ENCODE assay signal across 9 cellular contexts in genomic region chr22:46081036-46081830, GRCh38.
A peak's percentile ranks its signal among the peaks of the same experiment; 100 is the strongest.
DNase-seq lines count a peak whose midpoint lies in the region; ATAC-seq and TF ChIP-seq lines count a peak whose summit lies in the region.
"Had no signal": no experiment of that assay in that cellular context is flagged by ENCODE, and none has a peak within 500 bp of the region (broad histone marks: within the 10 kb centered on the region; RNA-seq: fewer than 3 reads in every experiment).

No MANE protein-coding gene starts in this region.

- H3K9ac ChIP-seq in PC-3 (ENCODE audit: low read length): peak overlapping the region; percentile 99
- H3K9ac ChIP-seq in duodenal mucosa (ENCODE audit: low read depth in 1 of 2, low read length in 2 of 2): peak overlapping the region; percentile 48 to 52

- peak overlapping the region; percentile 94 for H3K4me3 ChIP-seq in PC-3 (ENCODE audit: low read length)
- peak overlapping the region; percentile 44 to 48 for H3K4me3 ChIP-seq in duodenal mucosa (ENCODE audit: low read depth in 1 of 2, low read length in 2 of 2)
- H3K4me3 ChIP-seq in lower lobe of right lung: peak overlapping the region; percentile 93
- peak overlapping the region; percentile 85 to 90 for H3K4me3 ChIP-seq in tibial artery

- H3K9me3 Mint-ChIP-seq in stimulated activated effector memory CD8-positive, alpha-beta T cell treated with anti-CD3 and anti-CD28 coated beads, Interleukin-12 subunit alpha, Interleukin-12 subunit beta, amount 100 ng/mL, for 72 hours: no peaks in the 10 kb centered on the region
- H3K9me3 Mint-ChIP-seq: activated T-helper 2 cell treated with anti-CD3 and anti-CD28 coated beads, Interferon-gamma antibody, Interleukin-2, Interleukin-4, amounts not matched to agents 10 μg/mL and 5 μg/mL and 100 μg/mL, durations not matched to agents 14 hours and 24 hours and 36 hours had no signal

- H3K4me3 Mint-ChIP-seq in stimulated activated effector memory CD8-positive, alpha-beta T cell treated with anti-CD3 and anti-CD28 coated beads, Interleukin-12 subunit alpha, Interleukin-12 subunit beta, amount 100 ng/mL, for 72 hours: no peak overlapping the region

- H2AFZ ChIP-seq in PC-3 (ENCODE audit: low read length): no peak overlapping the region

- H3K27me3 ChIP-seq in PC-3 (ENCODE audit: low read length): no peaks in the 10 kb centered on the region
- no peaks in the 10 kb centered on the region for H3K27me3 ChIP-seq in duodenal mucosa (ENCODE audit: control insufficient read depth in 1 of 2, insufficient read depth in 2 of 2, low read length in 2 of 2)
- H3K27me3 ChIP-seq in lower lobe of right lung (ENCODE audit: low read depth): no peaks in the 10 kb centered on the region
- H3K27me3 ChIP-seq in tibial artery: no peaks in the 10 kb centered on the region

- CTCF ChIA-PET in PC-3 (lab: Charles Lee): interaction anchor here (0.5 kb wide), 1 partner anchor 37 kb away, joined by 3 read pairs; no protein-coding TSS in a partner anchor

- intact Hi-C loops in PC-3 (cut with micrococcal nuclease) (no loop called here), lower lobe of right lung (cut with DNase I) (no loop called here), tibial artery (cut with DNase I; ENCODE audit: low total_unique reads) (no loop called here)

- H3K4me2 ChIP-seq in PC-3 (ENCODE audit: low read length): peak overlapping the region; percentile 100

- H3K36me3 ChIP-seq in PC-3 (ENCODE audit: low read depth, low read length) (peaks cover 31% of the 10 kb centered on the region), duodenal mucosa (ENCODE audit: control insufficient read depth in 1 of 2, insufficient read depth in 2 of 2, low read length in 2 of 2) (peaks cover 0 to 23% of the 10 kb centered on the region in 2 donors), lower lobe of right lung (peaks cover 31% of the 10 kb centered on the region), tibial artery (peaks cover 0 to 3% (median 0%) of the 10 kb centered on the region in 3 donors)

- H3K4me1 Mint-ChIP-seq in stimulated activated effector memory CD8-positive, alpha-beta T cell treated with anti-CD3 and anti-CD28 coated beads, Interleukin-12 subunit alpha, Interleukin-12 subunit beta, amount 100 ng/mL, for 72 hours: peaks cover 6% of the 10 kb centered on the region

- H3K27ac ChIP-seq in PC-3 (ENCODE audit: low read length): peak overlapping the region; percentile 99
- H3K27ac ChIP-seq in duodenal mucosa (ENCODE audit: low read depth, low read length): peak overlapping the region; percentile 84
- H3K27ac ChIP-seq in lower lobe of right lung: peak overlapping the region; percentile 98
- peak overlapping the region; percentile 97 to 99 for H3K27ac ChIP-seq in tibial artery

- no peaks in the 10 kb centered on the region for H4K20me1 ChIP-seq in PC-3 (ENCODE audit: low read length)

- H3K79me2 ChIP-seq in PC-3 (ENCODE audit: low read length): peaks cover 100% of the 10 kb centered on the region

- POLR2A ChIA-PET in PC-3 (lab: Charles Lee; ENCODE audit: unreplicated experiment): interaction anchor here (0.6 to 1.0 kb wide), 2 partner anchors 26 to 74 kb away, joined by 3 to 4 read pairs; no protein-coding TSS in a partner anchor

- ATAC-seq in PC-3 (no peak), lower lobe of right lung (no peak), HG02571 (IDR thresholded peaks at IDR 0.05; ENCODE audit: unreplicated experiment) (no peak)
- ATAC-seq in stimulated activated effector memory CD8-positive, alpha-beta T cell treated with anti-CD3 and anti-CD28 coated beads, Interleukin-12 subunit alpha, Interleukin-12 subunit beta, amount 100 ng/mL, for 72 hours: no peak

- no peaks in the 10 kb centered on the region for H3K9me3 ChIP-seq in PC-3 (ENCODE audit: low read length)
- H3K9me3 ChIP-seq in duodenal mucosa (ENCODE audit: control insufficient read depth in 1 of 2, low read length in 2 of 2): no peaks in the 10 kb centered on the region
- H3K9me3 ChIP-seq in lower lobe of right lung: no peaks in the 10 kb centered on the region
- no peaks in the 10 kb centered on the region for H3K9me3 ChIP-seq in tibial artery

- BruUV-seq in PC-3 (replicated peaks; lab: Mats Ljungman, UMichigan): no TSS peak

- H3K36me3 Mint-ChIP-seq in stimulated activated effector memory CD8-positive, alpha-beta T cell treated with anti-CD3 and anti-CD28 coated beads, Interleukin-12 subunit alpha, Interleukin-12 subunit beta, amount 100 ng/mL, for 72 hours: no peaks in the 10 kb centered on the region

- peaks cover 12% of the 10 kb centered on the region for H3F3A ChIP-seq in PC-3 (ENCODE audit: low read length, unreplicated experiment)

- no peaks in the 10 kb centered on the region for H3K9me2 ChIP-seq in PC-3 (replicated peaks; ENCODE audit: low read length)

- TF ChIP-seq CTCF in PC-3 (conservative IDR thresholded peaks at IDR 0.05; ENCODE audit: low read depth, low read length): no peak
- TF ChIP-seq CTCF in lower lobe of right lung (IDR thresholded peaks at IDR 0.05): no peak
- TF ChIP-seq CTCF in tibial artery (IDR thresholded peaks at IDR 0.05): no peak

- DNase-seq in PC-3 (no peak), lower lobe of right lung (peak; percentile 45), tibial artery (peak; percentile 26 to 70), SKM-1 (lab: John Stamatoyannopoulos, UW; ENCODE audit: unreplicated experiment) (no peak), retina (no peak)
- DNase-seq in stimulated activated effector memory CD8-positive, alpha-beta T cell treated with anti-CD3 and anti-CD28 coated beads, Interleukin-12 subunit alpha, Interleukin-12 subunit beta, amount 100 ng/mL, for 72 hours (ENCODE audit: low spot score in 2 of 2): no peak

- no peak overlapping the region for H3K27ac Mint-ChIP-seq in stimulated activated effector memory CD8-positive, alpha-beta T cell treated with anti-CD3 and anti-CD28 coated beads, Interleukin-12 subunit alpha, Interleukin-12 subunit beta, amount 100 ng/mL, for 72 hours
- H3K27ac Mint-ChIP-seq: activated T-helper 2 cell treated with anti-CD3 and anti-CD28 coated beads, Interferon-gamma antibody, Interleukin-2, Interleukin-4, amounts not matched to agents 10 μg/mL and 5 μg/mL and 100 μg/mL, durations not matched to agents 14 hours and 24 hours and 36 hours had no signal

- H3K4me1 ChIP-seq in PC-3 (ENCODE audit: insufficient read depth, low read length): peaks cover 67% of the 10 kb centered on the region
- H3K4me1 ChIP-seq in duodenal mucosa (ENCODE audit: control insufficient read depth in 1 of 2, insufficient read depth in 2 of 2, low read length in 2 of 2): peaks cover 48 to 61% of the 10 kb centered on the region in 2 donors
- peaks cover 93% of the 10 kb centered on the region for H3K4me1 ChIP-seq in lower lobe of right lung
- H3K4me1 ChIP-seq in tibial artery: peaks cover 10 to 88% (median 72%) of the 10 kb centered on the region in 4 donors

Comparison
In these comparisons a context has a peak if more than half of its experiments do, and no peak if none do; other contexts are left out.
1. DNase-seq: peak in lower lobe of right lung (single experiment) and tibial artery (2 of 2); none in PC-3 (single experiment), SKM-1 (single experiment), stimulated activated effector memory CD8-positive, alpha-beta T cell treated with anti-CD3 and anti-CD28 coated beads, Interleukin-12 subunit alpha, Interleukin-12 subunit beta, amount 100 ng/mL, for 72 hours (0 of 2) and retina (single experiment).
2. Peak in every context shown above with its lines, with median percentiles within 50 percentile points of each other: H3K27ac ChIP-seq and H3K4me3 ChIP-seq.